In the genomic region with DNA sequence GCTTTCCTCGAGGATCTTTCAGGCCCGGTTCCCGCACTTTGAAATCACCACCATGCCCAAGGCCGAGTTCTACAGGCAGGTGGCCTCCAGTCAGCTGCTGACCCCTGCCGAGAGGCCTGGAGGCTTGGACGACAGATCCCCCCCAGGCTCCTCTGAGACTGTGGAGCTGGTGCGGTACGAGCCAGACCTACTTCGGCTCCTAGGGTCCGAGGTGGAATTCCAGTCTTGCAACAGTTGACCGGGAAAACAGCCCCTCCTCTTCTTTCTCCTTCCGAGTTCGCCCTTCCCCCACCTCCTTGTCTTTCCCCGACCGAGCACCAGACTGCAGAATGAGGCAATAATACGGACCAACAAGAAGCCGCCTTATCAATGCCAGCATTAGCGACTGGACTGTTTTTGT, we compare ENCODE assay signal across 1 cellular context.
TF ChIP-seq lines count a peak whose summit lies in the region.

No MANE protein-coding gene starts in this region.

TF ChIP-seq in endothelial cell of umbilical vein, 7 proteins besides CTCF, POLR2A, EP300 and RAD21 (continued from another document):
- no peak for TF ChIP-seq POLR2AphosphoS5 (IDR thresholded peaks at IDR 0.05; ENCODE audit: insufficient read depth, low read depth, low read length)
- TF ChIP-seq FOS (IDR thresholded peaks at IDR 0.05; ENCODE audit: borderline replicate concordance, insufficient read depth, low read length): no peak
- no peak for TF ChIP-seq MYC (IDR thresholded peaks at IDR 0.05; ENCODE audit: low read depth, low read length)
